In the genomic region with DNA sequence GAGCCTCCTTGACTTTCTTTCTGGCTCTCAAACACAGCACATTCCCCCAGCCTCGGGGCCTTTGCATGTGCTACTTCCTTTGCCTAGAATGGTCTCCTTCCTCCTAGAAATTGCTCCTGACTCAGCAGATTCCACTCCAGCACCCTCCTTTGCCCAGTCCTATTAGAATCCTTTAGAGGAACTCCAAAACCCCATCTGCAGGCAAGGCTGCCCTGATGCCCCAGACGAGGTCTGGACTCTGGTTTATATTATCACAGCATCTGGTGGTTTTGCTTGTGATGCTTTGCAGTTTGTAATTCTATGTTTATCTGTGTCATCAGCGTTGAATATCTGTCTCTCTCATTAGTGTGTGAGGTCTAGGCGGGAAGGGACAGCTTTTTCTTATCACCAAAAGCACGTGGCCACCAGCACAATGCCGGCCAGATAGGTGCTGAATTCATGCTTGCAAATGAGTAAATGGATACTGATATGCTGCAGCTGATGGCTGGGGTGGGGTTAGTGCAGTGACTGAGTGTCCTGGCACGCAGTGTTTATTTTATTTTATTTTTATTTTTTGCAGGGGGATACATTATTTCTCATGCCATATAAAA, we compare ENCODE assay signal across 11 cellular contexts. TPM values are rescaled to one million over a fixed set of nuclear protein-coding genes. Genes with fewer than 3 reads are reported as not detected.
A peak's percentile ranks its signal among the peaks of the same experiment; 100 is the strongest.
DNase-seq lines count a peak whose midpoint lies in the region; ATAC-seq and TF ChIP-seq lines count a peak whose summit lies in the region.
"Had no signal": no experiment of that assay in that cellular context is flagged by ENCODE, and none has a peak within 500 bp of the region (broad histone marks: within the 10 kb centered on the region; RNA-seq: fewer than 3 reads in every experiment).

No MANE protein-coding gene starts in this region.

- intact Hi-C loops in naive thymus-derived CD4-positive, alpha-beta T cell (cut with micrococcal nuclease) = no loop called here
- intact Hi-C loops in activated CD4-positive, alpha-beta memory T cell treated with anti-CD3 and anti-CD28 coated beads for 36 hours (cut with micrococcal nuclease) = no loop called here

- CTCF ChIA-PET in naive thymus-derived CD4-positive, alpha-beta T cell (lab: Charles Lee) = no interaction called here
- CTCF ChIA-PET in activated CD4-positive, alpha-beta memory T cell treated with anti-CD3 and anti-CD28 coated beads for 36 hours (lab: Charles Lee) = no interaction called here

- no peaks in the 10 kb centered on the region for H3K36me3 ChIP-seq in naive thymus-derived CD4-positive, alpha-beta T cell (ENCODE audit: control insufficient read depth in 2 of 3, insufficient read depth in 3 of 3, low read length in 3 of 3)

- H3K4me3 ChIP-seq in fibroblast of the aortic adventitia (ENCODE audit: low read depth, low read length) = no peak overlapping the region
- no peak overlapping the region for H3K4me3 ChIP-seq in naive thymus-derived CD4-positive, alpha-beta T cell (ENCODE audit: low read length)

- H3K4me1 Mint-ChIP-seq in naive thymus-derived CD4-positive, alpha-beta T cell = peaks cover 0 to 3% (median 0%) of the 10 kb centered on the region in 7 donors
- no peaks in the 10 kb centered on the region for H3K4me1 Mint-ChIP-seq in activated CD4-positive, alpha-beta memory T cell treated with anti-CD3 and anti-CD28 coated beads for 36 hours (ENCODE audit: low read depth)

- no peaks in the 10 kb centered on the region for H3K4me1 ChIP-seq in naive thymus-derived CD4-positive, alpha-beta T cell (ENCODE audit: control insufficient read depth in 2 of 2, insufficient read depth in 2 of 2, low read length in 2 of 2)

- POLR2A ChIA-PET in naive thymus-derived CD4-positive, alpha-beta T cell (lab: Charles Lee) = no interaction called here
- POLR2A ChIA-PET in activated CD4-positive, alpha-beta memory T cell treated with anti-CD3 and anti-CD28 coated beads for 36 hours (lab: Charles Lee) = no interaction called here

- H3K9me3 Mint-ChIP-seq in naive thymus-derived CD4-positive, alpha-beta T cell = no peaks in the 10 kb centered on the region
- H3K9me3 Mint-ChIP-seq in activated CD4-positive, alpha-beta memory T cell treated with anti-CD3 and anti-CD28 coated beads for 36 hours = no peaks in the 10 kb centered on the region
- H3K9me3 Mint-ChIP-seq: activated CD4-positive, alpha-beta memory T cell treated with anti-CD3 and anti-CD28 coated beads, Interleukin-2, amount 10 ng/mL, durations not matched to agents 7 days and 5 days had no signal

- no peak overlapping the region for H3K27ac Mint-ChIP-seq in naive thymus-derived CD4-positive, alpha-beta T cell
- no peak overlapping the region for H3K27ac Mint-ChIP-seq in activated CD4-positive, alpha-beta memory T cell treated with anti-CD3 and anti-CD28 coated beads for 36 hours
- H3K27ac Mint-ChIP-seq: activated CD4-positive, alpha-beta memory T cell treated with anti-CD3 and anti-CD28 coated beads, Interleukin-2, amount 10 ng/mL, durations not matched to agents 7 days and 5 days had no signal

- no peak overlapping the region for H3K27ac ChIP-seq in naive thymus-derived CD4-positive, alpha-beta T cell (ENCODE audit: low read depth, low read length)

- H3K27me3 ChIP-seq in naive thymus-derived CD4-positive, alpha-beta T cell (ENCODE audit: control insufficient read depth in 2 of 2, insufficient read depth in 2 of 2, low read length in 2 of 2) = no peaks in the 10 kb centered on the region

- TF ChIP-seq CTCF in AG09319 (IDR thresholded peaks at IDR 0.05; ENCODE audit: low read depth, low read length) = no peak
- no peak for TF ChIP-seq CTCF in fibroblast of the aortic adventitia (IDR thresholded peaks at IDR 0.05; ENCODE audit: insufficient read depth, low read length)

- H3K27me3 Mint-ChIP-seq in naive thymus-derived CD4-positive, alpha-beta T cell = peaks cover 0 to 5% (median 0%) of the 10 kb centered on the region in 5 donors
- no peaks in the 10 kb centered on the region for H3K27me3 Mint-ChIP-seq in activated CD4-positive, alpha-beta memory T cell treated with anti-CD3 and anti-CD28 coated beads for 36 hours

- no peaks in the 10 kb centered on the region for H3K9me3 ChIP-seq in naive thymus-derived CD4-positive, alpha-beta T cell (ENCODE audit: control insufficient read depth in 2 of 3, low read length in 3 of 3)

- ATAC-seq in naive thymus-derived CD4-positive, alpha-beta T cell = peak; percentile 18

- H3K4me3 Mint-ChIP-seq in naive thymus-derived CD4-positive, alpha-beta T cell = no peak overlapping the region
- no peak overlapping the region for H3K4me3 Mint-ChIP-seq in activated CD4-positive, alpha-beta memory T cell treated with anti-CD3 and anti-CD28 coated beads for 36 hours
- H3K4me3 Mint-ChIP-seq: activated CD4-positive, alpha-beta memory T cell treated with anti-CD3 and anti-CD28 coated beads, Interleukin-2, amount 10 ng/mL, durations not matched to agents 7 days and 5 days had no signal

- peak; percentile 67 for DNase-seq in AG09319 (ENCODE audit: extremely low read depth, low read depth)
- DNase-seq in SK-N-DZ (ENCODE audit: low spot score) = peak; percentile 80
- peak; percentile 67 for DNase-seq in fibroblast of the aortic adventitia (ENCODE audit: low read depth)
- no peak for DNase-seq in naive thymus-derived CD4-positive, alpha-beta T cell
- DNase-seq in activated CD4-positive, alpha-beta memory T cell treated with anti-CD3 and anti-CD28 coated beads for 36 hours = no peak
- no peak for DNase-seq in MV-4-11 (lab: John Stamatoyannopoulos, UW)
- no peak for DNase-seq in midbrain (lab: John Stamatoyannopoulos, UW)
- no peak for DNase-seq in NCI-H2196 (lab: John Stamatoyannopoulos, UW; ENCODE audit: unreplicated experiment)
- DNase-seq: activated CD4-positive, alpha-beta memory T cell treated with anti-CD3 and anti-CD28 coated beads, Interleukin-2, amount 10 ng/mL, durations not matched to agents 7 days and 5 days; amygdala; NCI-H526 treated with DMSO at 0.1 percent for 48 hours had no signal

- H3K36me3 Mint-ChIP-seq in naive thymus-derived CD4-positive, alpha-beta T cell = no peaks in the 10 kb centered on the region
- H3K36me3 Mint-ChIP-seq in activated CD4-positive, alpha-beta memory T cell treated with anti-CD3 and anti-CD28 coated beads for 36 hours = no peaks in the 10 kb centered on the region

RNA-seq across cellular contexts. Expression of a gene that starts 30.0 kb away (rescaled TPM):
- polyA plus RNA-seq in SK-N-DZ (2014; cell fraction: cytosol; rRNA removed) = 13.8 and 15.1 TPM in 2 replicates
- 9.4 and 12.3 TPM in 2 replicates for polyA plus RNA-seq in SK-N-DZ (2014; cell fraction: nucleus; rRNA removed)
- total RNA-seq in fibroblast of the aortic adventitia (ENCODE audit: low replicate concordance) = 36.0 and 82.2 TPM in 2 replicates
- 100 to 1,000 TPM in 3 of 5 experiments, 10 to 100 TPM in 2; 40.6 to 190 (median 113) TPM for total RNA-seq in naive thymus-derived CD4-positive, alpha-beta T cell
- polyA plus RNA-seq in naive thymus-derived CD4-positive, alpha-beta T cell = 10 to 100 TPM; 35.9 to 45.5 TPM
- total RNA-seq in activated CD4-positive, alpha-beta memory T cell treated with anti-CD3 and anti-CD28 coated beads for 36 hours = 100 to 1,000 TPM; 123 to 128 TPM

Comparison
In these comparisons a context has a peak if more than half of its experiments do, and no peak if none do; other contexts are left out.
1. DNase-seq: peak in AG09319 (single experiment), SK-N-DZ (single experiment) and fibroblast of the aortic adventitia (single experiment); none in naive thymus-derived CD4-positive, alpha-beta T cell (0 of 9), activated CD4-positive, alpha-beta memory T cell treated with anti-CD3 and anti-CD28 coated beads for 36 hours (single experiment), MV-4-11 (single experiment), midbrain (single experiment) and NCI-H2196 (single experiment).